In genomic region chr11:77104727-77105126, GRCh38 we compare ENCODE assay signal across 28 cellular contexts. TPM values are rescaled to one million over a fixed set of nuclear protein-coding genes. Genes with fewer than 3 reads are reported as not detected.
"Had no signal": no experiment of that assay in that cellular context is flagged by ENCODE, and none has a peak within 500 bp of the region (broad histone marks: within the 10 kb centered on the region; RNA-seq: fewer than 3 reads in every experiment).

No MANE protein-coding gene starts in this region.

- H3K4me3 Mint-ChIP-seq: activated naive CD4-positive, alpha-beta T cell treated with anti-CD3 and anti-CD28 coated beads for 36 hours; activated naive CD8-positive, alpha-beta T cell treated with anti-CD3 and anti-CD28 coated beads, Interleukin-2, amount 10 ng/mL, durations not matched to agents 7 days and 5 days; activated T-cell treated with anti-CD3 and anti-CD28 coated beads, Interleukin-2, amount 50 U/mL, for 72 hours; effector memory CD8-positive, alpha-beta T cell; naive thymus-derived CD4-positive, alpha-beta T cell; neural progenitor cell; stimulated activated naive CD8-positive, alpha-beta T cell treated with anti-CD3 and anti-CD28 coated beads, Interleukin-15, Interleukin-2, amounts not matched to agents 100 ng/mL and 50 ng/mL, for 24 hours; WTC11 had no signal

- ATAC-seq: activated T-cell treated with anti-CD3 and anti-CD28 coated beads, Interleukin-2, amount 50 U/mL, for 72 hours; effector memory CD8-positive, alpha-beta T cell; esophagus mucosa; gastroesophageal sphincter; heart left ventricle; lower lobe of right lung; naive thymus-derived CD4-positive, alpha-beta T cell; psoas muscle; WTC11 had no signal

- H3K4me3 ChIP-seq: dorsolateral prefrontal cortex, gastroesophageal sphincter, heart left ventricle, lower lobe of right lung, neural progenitor cell, ovary, psoas muscle, right atrium auricular region, thyroid gland had no signal

- H3K27me3 Mint-ChIP-seq: effector memory CD8-positive, alpha-beta T cell; naive thymus-derived CD4-positive, alpha-beta T cell; stimulated activated naive CD8-positive, alpha-beta T cell treated with anti-CD3 and anti-CD28 coated beads, Interleukin-15, Interleukin-2, amounts not matched to agents 100 ng/mL and 50 ng/mL, for 24 hours had no signal

- H3K27ac Mint-ChIP-seq: activated naive CD4-positive, alpha-beta T cell treated with anti-CD3 and anti-CD28 coated beads for 36 hours; activated naive CD8-positive, alpha-beta T cell treated with anti-CD3 and anti-CD28 coated beads, Interleukin-2, amount 10 ng/mL, durations not matched to agents 7 days and 5 days; activated T-cell treated with anti-CD3 and anti-CD28 coated beads, Interleukin-2, amount 50 U/mL, for 72 hours; effector memory CD8-positive, alpha-beta T cell; naive thymus-derived CD4-positive, alpha-beta T cell; stimulated activated naive CD8-positive, alpha-beta T cell treated with anti-CD3 and anti-CD28 coated beads, Interleukin-15, Interleukin-2, amounts not matched to agents 100 ng/mL and 50 ng/mL, for 24 hours; WTC11 had no signal

- H3K36me3 ChIP-seq: brain microvascular endothelial cell, heart left ventricle, lower lobe of right lung, neural progenitor cell, ovary, right atrium auricular region, thyroid gland had no signal

- H3K9me3 ChIP-seq: gastroesophageal sphincter, heart left ventricle, lower lobe of right lung, ovary, psoas muscle, right atrium auricular region, thyroid gland had no signal

- H3K4me1 ChIP-seq: lower lobe of right lung, neural progenitor cell, psoas muscle had no signal

- H3K9me3 Mint-ChIP-seq: activated naive CD4-positive, alpha-beta T cell treated with anti-CD3 and anti-CD28 coated beads for 36 hours; activated naive CD8-positive, alpha-beta T cell treated with anti-CD3 and anti-CD28 coated beads, Interleukin-2, amount 10 ng/mL, durations not matched to agents 7 days and 5 days; activated T-cell treated with anti-CD3 and anti-CD28 coated beads, Interleukin-2, amount 50 U/mL, for 72 hours; effector memory CD8-positive, alpha-beta T cell; stimulated activated naive CD8-positive, alpha-beta T cell treated with anti-CD3 and anti-CD28 coated beads, Interleukin-15, Interleukin-2, amounts not matched to agents 100 ng/mL and 50 ng/mL, for 24 hours had no signal

- H3K4me1 Mint-ChIP-seq: WTC11 had no signal

- H3K36me3 Mint-ChIP-seq: activated naive CD8-positive, alpha-beta T cell treated with anti-CD3 and anti-CD28 coated beads, Interleukin-2, amount 10 ng/mL, durations not matched to agents 7 days and 5 days had no signal

- H3K27ac ChIP-seq: brain microvascular endothelial cell, dorsolateral prefrontal cortex, gastroesophageal sphincter, heart left ventricle, lower lobe of right lung, neural progenitor cell, ovary, psoas muscle, right atrium auricular region, thyroid gland had no signal

- DNase-seq: activated CD4-positive, alpha-beta T cell treated with anti-CD3 and anti-CD28 coated beads, Interleukin-2, amount 50 U/mL, for 48 hours; activated effector memory CD4-positive, alpha-beta T cell treated with Interleukin-2 at 50 U/mL for 16 hours; activated naive CD4-positive, alpha-beta T cell treated with anti-CD3 and anti-CD28 coated beads for 36 hours; activated naive CD8-positive, alpha-beta T cell treated with anti-CD3 and anti-CD28 coated beads, Interleukin-2, amount 10 ng/mL, durations not matched to agents 7 days and 5 days; activated T-cell treated with anti-CD3 and anti-CD28 coated beads, Interleukin-2, amount 50 U/mL, for 72 hours; brain microvascular endothelial cell; caudate nucleus; effector memory CD8-positive, alpha-beta T cell; heart left ventricle; kidney; lower lobe of right lung; naive thymus-derived CD4-positive, alpha-beta T cell; ovary; psoas muscle; stimulated activated CD4-positive, alpha-beta T cell treated with anti-CD3 and anti-CD28 coated beads, Interleukin-12 subunit alpha, Interleukin-12 subunit beta, amount 100 ng/mL, for 4 hours; stimulated activated CD4-positive, alpha-beta T cell treated with anti-CD3 and anti-CD28 coated beads, Interleukin-4, amount 100 ng/mL, for 4 hours; substantia nigra; T-helper 9 cell; thyroid gland had no signal

RNA-seq across cellular contexts. Expression of gene OMP, which starts 2.1 kb away (rescaled TPM):
- total RNA-seq: activated CD8-positive, alpha-beta memory T cell treated with anti-CD3 and anti-CD28 coated beads for 36 hours; activated naive CD4-positive, alpha-beta T cell treated with anti-CD3 and anti-CD28 coated beads for 36 hours; activated naive CD8-positive, alpha-beta T cell treated with anti-CD3 and anti-CD28 coated beads, Interleukin-2, amount 10 ng/mL, durations not matched to agents 7 days and 5 days; activated T-cell treated with anti-CD3 and anti-CD28 coated beads, Interleukin-2, amount 50 U/mL, for 72 hours; esophagus mucosa; gastroesophageal sphincter; heart left ventricle; lower lobe of right lung; psoas muscle; right atrium auricular region; T-helper 1 cell treated with Interleukin-12 subunit alpha and Interleukin-12 subunit beta and Interleukin-4 antibody, amounts not matched to agents 30 ng/mL and 1 ng/mL, for 36 hours; WTC11 had no signal

RNA-seq across cellular contexts. Expression of gene MYO7A, which starts 23.3 kb away (rescaled TPM):
- total RNA-seq: activated naive CD4-positive, alpha-beta T cell treated with anti-CD3 and anti-CD28 coated beads for 36 hours had no signal
